Comparison of ENCODE assay signal across 9 cellular contexts in genomic region chr12:122891661-122892525, GRCh38. TPM values are rescaled to one million over a fixed set of nuclear protein-coding genes. Genes with fewer than 3 reads are reported as not detected.
DNase-seq lines count a peak whose midpoint lies in the region; ATAC-seq and TF ChIP-seq lines count a peak whose summit lies in the region.
"Had no signal": no experiment of that assay in that cellular context is flagged by ENCODE, and none has a peak within 500 bp of the region (broad histone marks: within the 10 kb centered on the region; RNA-seq: fewer than 3 reads in every experiment).

No MANE protein-coding gene starts in this region.

- H3K9me3 Mint-ChIP-seq in CD14-positive monocyte: peaks cover 3 to 7% (median 6%) of the 10 kb centered on the region in 7 donors
- no peaks in the 10 kb centered on the region for H3K9me3 Mint-ChIP-seq in naive thymus-derived CD8-positive, alpha-beta T cell

- H3K4me3 Mint-ChIP-seq in CD14-positive monocyte: peak overlapping the region; percentile 37 to 58
- peak overlapping the region in 7 of 10 donors; percentile 5 to 98 (median 34) for H3K4me3 Mint-ChIP-seq in naive thymus-derived CD8-positive, alpha-beta T cell
- H3K4me3 Mint-ChIP-seq: activated CD8-positive, alpha-beta T cell treated with anti-CD3 and anti-CD28 coated beads, Interleukin-2, amount 10 ng/mL, durations not matched to agents 7 days and 5 days had no signal

- no peak for TF ChIP-seq CTCF in CD14-positive monocyte (IDR thresholded peaks at IDR 0.05)
- no peak for TF ChIP-seq CTCF in BE2C (IDR thresholded peaks at IDR 0.05; ENCODE audit: low read depth, low read length)

- POLR2A ChIA-PET in naive thymus-derived CD8-positive, alpha-beta T cell (lab: Charles Lee): interaction anchor here (0.7 to 1.7 kb wide), 5 partner anchors 9 to 72 kb away, joined by 3 to 6 read pairs (median 3); no protein-coding TSS in a partner anchor

- intact Hi-C loops in CD14-positive monocyte (cut with micrococcal nuclease): loop anchor here in 1 of 2 donors (5.0 kb wide), 1 partner anchor 55 kb away; no protein-coding TSS in a partner anchor

- peaks cover 3% of the 10 kb centered on the region; the same call in 1 of the 2 replicates for H3K9me3 ChIP-seq in BE2C

- H3K36me3 ChIP-seq in BE2C: no peaks in the 10 kb centered on the region

- peaks cover 8 to 20% of the 10 kb centered on the region in 2 donors for H3K36me3 Mint-ChIP-seq in CD14-positive monocyte
- H3K36me3 Mint-ChIP-seq in naive thymus-derived CD8-positive, alpha-beta T cell: peaks cover 0 to 10% (median 0%) of the 10 kb centered on the region in 3 donors

- H3K27ac Mint-ChIP-seq in CD14-positive monocyte: peak overlapping the region; percentile 77 to 94 (median 91)
- peak overlapping the region in 3 of 10 donors; percentile 12 to 92 (median 76) for H3K27ac Mint-ChIP-seq in naive thymus-derived CD8-positive, alpha-beta T cell
- H3K27ac Mint-ChIP-seq: activated CD8-positive, alpha-beta T cell treated with anti-CD3 and anti-CD28 coated beads, Interleukin-2, amount 10 ng/mL, durations not matched to agents 7 days and 5 days had no signal

- no peak for DNase-seq in CD14-positive monocyte (ENCODE audit: low spot score)
- DNase-seq in MV-4-11 (lab: John Stamatoyannopoulos, UW): peak; percentile 78
- peak; percentile 51 for DNase-seq in dedifferentiated amniotic fluid mesenchymal stem cell (ENCODE audit: extremely low spot score)
- DNase-seq in naive thymus-derived CD8-positive, alpha-beta T cell: no peak
- no peak for DNase-seq in NK-92 (lab: John Stamatoyannopoulos, UW; ENCODE audit: unreplicated experiment)
- no peak for DNase-seq in activated CD8-positive, alpha-beta memory T cell treated with anti-CD3 and anti-CD28 coated beads, Interleukin-2, amount 50 U/mL, for 48 hours
- DNase-seq in NCI-H2107 treated with DMSO at 0.1 percent for 48 hours (lab: John Stamatoyannopoulos, UW; ENCODE audit: unreplicated experiment): no peak
- DNase-seq in BE2C: no peak
- DNase-seq: activated CD8-positive, alpha-beta T cell treated with anti-CD3 and anti-CD28 coated beads, Interleukin-2, amount 10 ng/mL, durations not matched to agents 7 days and 5 days had no signal

- peaks cover 16% of the 10 kb centered on the region for H3K4me1 ChIP-seq in BE2C

- H3K27me3 ChIP-seq in BE2C: 0 out of 2 replicates have a peak, but pooled peaks cover 4% of the 10 kb centered on the region

- ATAC-seq in naive thymus-derived CD8-positive, alpha-beta T cell: no peak
- ATAC-seq: activated CD8-positive, alpha-beta T cell treated with anti-CD3 and anti-CD28 coated beads, Interleukin-2, amount 10 ng/mL, durations not matched to agents 7 days and 5 days had no signal

- peaks cover 0 to 9% (median 5%) of the 10 kb centered on the region in 3 donors for H3K27me3 Mint-ChIP-seq in CD14-positive monocyte (ENCODE audit: low read depth in 3 of 3)
- no peaks in the 10 kb centered on the region for H3K27me3 Mint-ChIP-seq in naive thymus-derived CD8-positive, alpha-beta T cell

- H3K4me3 ChIP-seq in BE2C (ENCODE audit: low read depth, low read length): no peak overlapping the region

- H3K4me1 Mint-ChIP-seq in CD14-positive monocyte: peaks cover 87% of the 10 kb centered on the region
- H3K4me1 Mint-ChIP-seq in naive thymus-derived CD8-positive, alpha-beta T cell: peaks cover 44 to 96% (median 93%) of the 10 kb centered on the region in 4 donors

RNA-seq across cellular contexts. Expression of gene VPS37B, which starts 4.0 kb away (rescaled TPM):
- 10 to 100 TPM; 12.3 to 16.4 TPM for polyA plus RNA-seq in CD14-positive monocyte
- 10 to 100 TPM; 36.4 to 37.2 TPM for total RNA-seq in naive thymus-derived CD8-positive, alpha-beta T cell
- 10 to 100 TPM; 15.2 to 19.4 (median 19.3) TPM for polyA plus RNA-seq in naive thymus-derived CD8-positive, alpha-beta T cell
- 34.9 TPM for polyA plus RNA-seq in BE2C (2012; ENCODE audit: insufficient read depth, insufficient read length, low read depth)

RNA-seq across cellular contexts. Expression of gene HIP1R, which starts 56.6 kb away (rescaled TPM):
- polyA plus RNA-seq in CD14-positive monocyte: under 1 TPM in 1 of 2 donors, not detected in 1; 0.09 TPM
- 100 to 1,000 TPM; 142 to 144 TPM for total RNA-seq in naive thymus-derived CD8-positive, alpha-beta T cell
- polyA plus RNA-seq in naive thymus-derived CD8-positive, alpha-beta T cell: 10 to 100 TPM in 2 of 3 donors, 1 to 10 TPM in 1; 4.7 to 16.7 (median 12.9) TPM
- 0.85 TPM for polyA plus RNA-seq in BE2C (2012; ENCODE audit: insufficient read depth, insufficient read length, low read depth)

Comparison
In these comparisons a context has a peak if more than half of its experiments do, and no peak if none do; other contexts are left out.
1. DNase-seq: peak in MV-4-11 (single experiment) and dedifferentiated amniotic fluid mesenchymal stem cell (single experiment); none in CD14-positive monocyte (single experiment), naive thymus-derived CD8-positive, alpha-beta T cell (0 of 10), NK-92 (single experiment), activated CD8-positive, alpha-beta memory T cell treated with anti-CD3 and anti-CD28 coated beads, Interleukin-2, amount 50 U/mL, for 48 hours (single experiment), NCI-H2107 treated with DMSO at 0.1 percent for 48 hours (single experiment) and BE2C (single experiment).
2. RNA of gene HIP1R, which starts 56.6 kb away (polyA plus RNA-seq): 4.7 to 16.7 TPM in naive thymus-derived CD8-positive, alpha-beta T cell; 0.09 TPM in CD14-positive monocyte; every median in the first group is over 4 times any median in the second.